10 cellular contexts compared by ENCODE assay signal in genomic region chr3:151875759-151876158, GRCh38. TPM values are rescaled to one million over a fixed set of nuclear protein-coding genes. Genes with fewer than 3 reads are reported as not detected.
DNase-seq lines count a peak whose midpoint lies in the region; ATAC-seq and TF ChIP-seq lines count a peak whose summit lies in the region.
"Had no signal": no experiment of that assay in that cellular context is flagged by ENCODE, and none has a peak within 500 bp of the region (broad histone marks: within the 10 kb centered on the region; RNA-seq: fewer than 3 reads in every experiment).

No MANE protein-coding gene starts in this region.

- no peak overlapping the region for H3K4me3 Mint-ChIP-seq in activated CD8-positive, alpha-beta T cell treated with anti-CD3 and anti-CD28 coated beads, Interleukin-2, amount 10 ng/mL, durations not matched to agents 7 days and 5 days
- no peak overlapping the region for H3K4me3 Mint-ChIP-seq in activated CD8-positive, alpha-beta T cell treated with anti-CD3 and anti-CD28 coated beads for 36 hours
- peak overlapping the region; percentile 48 for H3K4me3 Mint-ChIP-seq in T-helper 1 cell treated with Interleukin-12 subunit alpha and Interleukin-12 subunit beta and Interleukin-4 antibody, amounts not matched to agents 30 μg/mL and 1 μg/mL, for 36 hours
- peak overlapping the region; percentile 8 to 12 for H3K4me3 Mint-ChIP-seq in stimulated activated naive CD8-positive, alpha-beta T cell treated with anti-CD3 and anti-CD28 coated beads, Interleukin-15, amount 100 ng/mL, for 72 hours

- no peaks in the 10 kb centered on the region for H3K27me3 Mint-ChIP-seq in activated CD8-positive, alpha-beta T cell treated with anti-CD3 and anti-CD28 coated beads, Interleukin-2, amount 10 ng/mL, durations not matched to agents 7 days and 5 days (ENCODE audit: low read depth)
- peaks cover 2% of the 10 kb centered on the region for H3K27me3 Mint-ChIP-seq in activated CD8-positive, alpha-beta T cell treated with anti-CD3 and anti-CD28 coated beads for 36 hours
- peaks cover 4% of the 10 kb centered on the region for H3K27me3 Mint-ChIP-seq in T-helper 1 cell treated with Interleukin-12 subunit alpha and Interleukin-12 subunit beta and Interleukin-4 antibody, amounts not matched to agents 30 μg/mL and 1 μg/mL, for 36 hours (ENCODE audit: low read depth)
- H3K27me3 Mint-ChIP-seq in stimulated activated naive CD8-positive, alpha-beta T cell treated with anti-CD3 and anti-CD28 coated beads, Interleukin-15, amount 100 ng/mL, for 72 hours: peaks cover 7% of the 10 kb centered on the region

- no peaks in the 10 kb centered on the region for H3K36me3 Mint-ChIP-seq in activated CD8-positive, alpha-beta T cell treated with anti-CD3 and anti-CD28 coated beads, Interleukin-2, amount 10 ng/mL, durations not matched to agents 7 days and 5 days (ENCODE audit: low read depth)
- H3K36me3 Mint-ChIP-seq in activated CD8-positive, alpha-beta T cell treated with anti-CD3 and anti-CD28 coated beads for 36 hours (ENCODE audit: low read depth): no peaks in the 10 kb centered on the region
- H3K36me3 Mint-ChIP-seq in T-helper 1 cell treated with Interleukin-12 subunit alpha and Interleukin-12 subunit beta and Interleukin-4 antibody, amounts not matched to agents 30 μg/mL and 1 μg/mL, for 36 hours (ENCODE audit: low read depth): no peaks in the 10 kb centered on the region

- H3K27ac Mint-ChIP-seq in activated CD8-positive, alpha-beta T cell treated with anti-CD3 and anti-CD28 coated beads, Interleukin-2, amount 10 ng/mL, durations not matched to agents 7 days and 5 days: no peak overlapping the region
- no peak overlapping the region for H3K27ac Mint-ChIP-seq in activated CD8-positive, alpha-beta T cell treated with anti-CD3 and anti-CD28 coated beads for 36 hours
- H3K27ac Mint-ChIP-seq in T-helper 1 cell treated with Interleukin-12 subunit alpha and Interleukin-12 subunit beta and Interleukin-4 antibody, amounts not matched to agents 30 μg/mL and 1 μg/mL, for 36 hours: no peak overlapping the region
- no peak overlapping the region for H3K27ac Mint-ChIP-seq in stimulated activated naive CD8-positive, alpha-beta T cell treated with anti-CD3 and anti-CD28 coated beads, Interleukin-15, amount 100 ng/mL, for 72 hours

- H3K9me3 Mint-ChIP-seq in activated CD8-positive, alpha-beta T cell treated with anti-CD3 and anti-CD28 coated beads, Interleukin-2, amount 10 ng/mL, durations not matched to agents 7 days and 5 days (ENCODE audit: insufficient read depth): no peaks in the 10 kb centered on the region
- no peaks in the 10 kb centered on the region for H3K9me3 Mint-ChIP-seq in activated CD8-positive, alpha-beta T cell treated with anti-CD3 and anti-CD28 coated beads for 36 hours
- H3K9me3 Mint-ChIP-seq in T-helper 1 cell treated with Interleukin-12 subunit alpha and Interleukin-12 subunit beta and Interleukin-4 antibody, amounts not matched to agents 30 μg/mL and 1 μg/mL, for 36 hours: no peaks in the 10 kb centered on the region
- no peaks in the 10 kb centered on the region for H3K9me3 Mint-ChIP-seq in stimulated activated naive CD8-positive, alpha-beta T cell treated with anti-CD3 and anti-CD28 coated beads, Interleukin-15, amount 100 ng/mL, for 72 hours

- CTCF ChIA-PET in activated CD8-positive, alpha-beta T cell treated with anti-CD3 and anti-CD28 coated beads, Interleukin-2, amount 10 ng/mL, durations not matched to agents 7 days and 5 days (lab: Charles Lee): interaction anchor here (0.9 to 1.4 kb wide), 4 partner anchors 9 to 39 kb away, joined by 3 to 6 read pairs (median 4); no protein-coding TSS in a partner anchor
- CTCF ChIA-PET in activated CD8-positive, alpha-beta T cell treated with anti-CD3 and anti-CD28 coated beads for 36 hours (lab: Charles Lee): interaction anchor here (1.2 to 1.4 kb wide), 3 partner anchors 8 to 37 kb away, joined by 3 to 5 read pairs (median 4); no protein-coding TSS in a partner anchor

- TF ChIP-seq CTCF in activated CD8-positive, alpha-beta T cell treated with anti-CD3 and anti-CD28 coated beads for 36 hours (IDR thresholded peaks at IDR 0.05): no peak

- peaks cover 27% of the 10 kb centered on the region for H3K4me1 Mint-ChIP-seq in activated CD8-positive, alpha-beta T cell treated with anti-CD3 and anti-CD28 coated beads, Interleukin-2, amount 10 ng/mL, durations not matched to agents 7 days and 5 days (ENCODE audit: low read depth)
- H3K4me1 Mint-ChIP-seq in activated CD8-positive, alpha-beta T cell treated with anti-CD3 and anti-CD28 coated beads for 36 hours (ENCODE audit: low read depth): peaks cover 30% of the 10 kb centered on the region
- H3K4me1 Mint-ChIP-seq in T-helper 1 cell treated with Interleukin-12 subunit alpha and Interleukin-12 subunit beta and Interleukin-4 antibody, amounts not matched to agents 30 μg/mL and 1 μg/mL, for 36 hours (ENCODE audit: low read depth): peaks cover 10% of the 10 kb centered on the region
- peaks cover 27% of the 10 kb centered on the region for H3K4me1 Mint-ChIP-seq in stimulated activated naive CD8-positive, alpha-beta T cell treated with anti-CD3 and anti-CD28 coated beads, Interleukin-15, amount 100 ng/mL, for 72 hours

- POLR2A ChIA-PET in activated CD8-positive, alpha-beta T cell treated with anti-CD3 and anti-CD28 coated beads, Interleukin-2, amount 10 ng/mL, durations not matched to agents 7 days and 5 days (lab: Charles Lee): no interaction called here
- POLR2A ChIA-PET in activated CD8-positive, alpha-beta T cell treated with anti-CD3 and anti-CD28 coated beads for 36 hours (lab: Charles Lee): interaction anchor here (0.6 kb wide), 1 partner anchor 43 kb away, joined by 3 read pairs; no protein-coding TSS in a partner anchor

- intact Hi-C loops in activated CD8-positive, alpha-beta T cell treated with anti-CD3 and anti-CD28 coated beads for 36 hours (cut with micrococcal nuclease): no loop called here

- DNase-seq in activated CD8-positive, alpha-beta T cell treated with anti-CD3 and anti-CD28 coated beads, Interleukin-2, amount 10 ng/mL, durations not matched to agents 7 days and 5 days: no peak
- DNase-seq in activated CD8-positive, alpha-beta T cell treated with anti-CD3 and anti-CD28 coated beads for 36 hours: no peak
- no peak for DNase-seq in stimulated activated naive CD8-positive, alpha-beta T cell treated with anti-CD3 and anti-CD28 coated beads, Interleukin-15, amount 100 ng/mL, for 72 hours
- no peak for DNase-seq in NCI-H1694 treated with DMSO at 0.1 percent for 48 hours (lab: John Stamatoyannopoulos, UW)
- no peak for DNase-seq in NCI-H1694 (lab: John Stamatoyannopoulos, UW)
- no peak for DNase-seq in C1 segment of cervical spinal cord (lab: John Stamatoyannopoulos, UW)
- DNase-seq: dorsolateral prefrontal cortex had no signal

- ATAC-seq in activated CD8-positive, alpha-beta T cell treated with anti-CD3 and anti-CD28 coated beads, Interleukin-2, amount 10 ng/mL, durations not matched to agents 7 days and 5 days: peak; percentile 39
- no peak for ATAC-seq in activated CD8-positive, alpha-beta T cell treated with anti-CD3 and anti-CD28 coated beads for 36 hours
- ATAC-seq in HG03108 (IDR thresholded peaks at IDR 0.05; ENCODE audit: unreplicated experiment): peak; percentile 71
- peak; percentile 39 for ATAC-seq in stimulated activated naive CD8-positive, alpha-beta T cell treated with anti-CD3 and anti-CD28 coated beads, Interleukin-15, amount 100 ng/mL, for 72 hours
- ATAC-seq: Panc1 had no signal

RNA-seq across cellular contexts. Expression of gene SUCNR1, which starts 2.3 kb away (rescaled TPM):
- total RNA-seq in activated CD8-positive, alpha-beta T cell treated with anti-CD3 and anti-CD28 coated beads, Interleukin-2, amount 10 ng/mL, durations not matched to agents 7 days and 5 days: not detected
- not detected for total RNA-seq in activated CD8-positive, alpha-beta T cell treated with anti-CD3 and anti-CD28 coated beads for 36 hours

Comparison
In these comparisons a context has a peak if more than half of its experiments do, and no peak if none do; other contexts are left out.
1. H3K4me3 Mint-ChIP-seq: peak in T-helper 1 cell treated with Interleukin-12 subunit alpha and Interleukin-12 subunit beta and Interleukin-4 antibody, amounts not matched to agents 30 μg/mL and 1 μg/mL, for 36 hours (single experiment) and stimulated activated naive CD8-positive, alpha-beta T cell treated with anti-CD3 and anti-CD28 coated beads, Interleukin-15, amount 100 ng/mL, for 72 hours (2 of 2); none in activated CD8-positive, alpha-beta T cell treated with anti-CD3 and anti-CD28 coated beads, Interleukin-2, amount 10 ng/mL, durations not matched to agents 7 days and 5 days (single experiment) and activated CD8-positive, alpha-beta T cell treated with anti-CD3 and anti-CD28 coated beads for 36 hours (single experiment).